Comparison of ENCODE assay signal across 8 cellular contexts in genomic region chr1:21324368-21325137, GRCh38. TPM values are rescaled to one million over a fixed set of nuclear protein-coding genes. Genes with fewer than 3 reads are reported as not detected.
DNase-seq lines count a peak whose midpoint lies in the region; ATAC-seq and TF ChIP-seq lines count a peak whose summit lies in the region.

No MANE protein-coding gene starts in this region.

- H3K27me3 ChIP-seq in Loucy (ENCODE audit: insufficient read depth, low read length, poor library complexity, severe bottlenecking), result no peaks in the 10 kb centered on the region
- no peaks in the 10 kb centered on the region for H3K27me3 ChIP-seq in dorsolateral prefrontal cortex
- no peaks in the 10 kb centered on the region for H3K27me3 ChIP-seq in muscle layer of colon (ENCODE audit: control insufficient read depth in 1 of 2, insufficient read depth in 2 of 2, low read length in 2 of 2)

- no peaks in the 10 kb centered on the region for H4K20me1 ChIP-seq in Loucy (ENCODE audit: insufficient read depth, low read length, poor library complexity, severe bottlenecking)

- H3K36me3 ChIP-seq in Loucy (ENCODE audit: insufficient read depth, low read length) (no peaks in the 10 kb centered on the region), muscle layer of colon (ENCODE audit: insufficient read depth, low read length) (no peaks in the 10 kb centered on the region)

- peaks cover 49% of the 10 kb centered on the region for H3K4me1 ChIP-seq in Loucy (ENCODE audit: insufficient read depth, low read length, poor library complexity, severe bottlenecking)
- peaks cover 93% of the 10 kb centered on the region for H3K4me1 ChIP-seq in muscle layer of colon (ENCODE audit: insufficient read depth, low read length)

- TF ChIP-seq CTCF in Loucy (conservative IDR thresholded peaks at IDR 0.05; ENCODE audit: low read length) (no peak), dorsolateral prefrontal cortex (IDR thresholded peaks at IDR 0.05 in 54 of 56, conservative IDR thresholded peaks at IDR 0.05 in 2 of 56; ENCODE audit: low read depth in 1 of 56, partially characterized antibody in 56 of 56) (no peak)

- H3K27ac ChIP-seq in dorsolateral prefrontal cortex (peak overlapping the region in 58 of 59 donors; percentile 13 to 94 (median 78)), muscle layer of colon (ENCODE audit: low read depth, low read length) (peak overlapping the region; percentile 72)

- H3K9me3 ChIP-seq in Loucy (ENCODE audit: insufficient read depth, low read depth, low read length) (no peaks in the 10 kb centered on the region), muscle layer of colon (ENCODE audit: low read length) (no peaks in the 10 kb centered on the region)

- no peaks in the 10 kb centered on the region for H3K9me2 ChIP-seq in Loucy (replicated peaks; ENCODE audit: low read depth, low read length)

- H3K9ac ChIP-seq in Loucy (ENCODE audit: low read depth, low read length, poor library complexity, severe bottlenecking) (peak overlapping the region; percentile 68), muscle layer of colon (ENCODE audit: low read length) (peak overlapping the region; percentile 34)

- H3F3A ChIP-seq in Loucy (ENCODE audit: low read depth), result no peaks in the 10 kb centered on the region; the same call in 1 of the 2 replicates

- DNase-seq in DMS79 (lab: John Stamatoyannopoulos, UW) (peak; percentile 95), dorsolateral prefrontal cortex (peak in 7 of 10 donors; percentile 22 to 87 (median 77))
- peak; percentile 64 for DNase-seq in activated CD4-positive, alpha-beta T cell treated with anti-CD3 and anti-CD28 coated beads, Interleukin-2, amount 50 U/mL, for 1 hour
- peak; percentile 23 to 25 for DNase-seq in stimulated activated CD8-positive, alpha-beta memory T cell treated with anti-CD3 and anti-CD28 coated beads, Interleukin-7, amount 100 ng/mL, for 1 hour (ENCODE audit: low read depth in 2 of 2)

- ATAC-seq in GM18502 (IDR thresholded peaks at IDR 0.05; ENCODE audit: poor library complexity, unreplicated experiment) (no peak), HG03565 (IDR thresholded peaks at IDR 0.05; ENCODE audit: unreplicated experiment) (no peak)

- peak overlapping the region; percentile 76 for H3K4me2 ChIP-seq in Loucy (ENCODE audit: low read depth, low read length, poor library complexity, severe bottlenecking)

- intact Hi-C loops in dorsolateral prefrontal cortex (cut with DNase I), result no loop called here

- H3K79me2 ChIP-seq in Loucy (ENCODE audit: insufficient read depth, low read length), result peaks cover 9% of the 10 kb centered on the region; the same call in 1 of the 2 replicates

- H3K4me3 ChIP-seq in Loucy (ENCODE audit: low read length, poor library complexity, severe bottlenecking) (peak overlapping the region; percentile 61), dorsolateral prefrontal cortex (peak overlapping the region in 2 of 59 donors; percentile 1 to 6), muscle layer of colon (ENCODE audit: low read depth in 1 of 2, low read length in 2 of 2) (no peak overlapping the region)

- H2AFZ ChIP-seq in Loucy (ENCODE audit: low read length), result peak overlapping the region; percentile 31; the same call in 1 of the 2 replicates

RNA-seq across cellular contexts. Expression of gene ECE1, which starts 34.3 kb away (rescaled TPM):
- total RNA-seq in dorsolateral prefrontal cortex, result 100 to 1,000 TPM in 2 of 120 experiments, 10 to 100 TPM in 118; 38.8 to 122 (median 62.6) TPM

Comparison
In these comparisons a context has a peak if more than half of its experiments do, and no peak if none do; other contexts are left out.
1. DNase-seq: peak in every context shown above with its lines; median percentile 95 in DMS79; 77 in dorsolateral prefrontal cortex; 64 in activated CD4-positive, alpha-beta T cell treated with anti-CD3 and anti-CD28 coated beads, Interleukin-2, amount 50 U/mL, for 1 hour; 24 in stimulated activated CD8-positive, alpha-beta memory T cell treated with anti-CD3 and anti-CD28 coated beads, Interleukin-7, amount 100 ng/mL, for 1 hour.